In the genomic region with DNA sequence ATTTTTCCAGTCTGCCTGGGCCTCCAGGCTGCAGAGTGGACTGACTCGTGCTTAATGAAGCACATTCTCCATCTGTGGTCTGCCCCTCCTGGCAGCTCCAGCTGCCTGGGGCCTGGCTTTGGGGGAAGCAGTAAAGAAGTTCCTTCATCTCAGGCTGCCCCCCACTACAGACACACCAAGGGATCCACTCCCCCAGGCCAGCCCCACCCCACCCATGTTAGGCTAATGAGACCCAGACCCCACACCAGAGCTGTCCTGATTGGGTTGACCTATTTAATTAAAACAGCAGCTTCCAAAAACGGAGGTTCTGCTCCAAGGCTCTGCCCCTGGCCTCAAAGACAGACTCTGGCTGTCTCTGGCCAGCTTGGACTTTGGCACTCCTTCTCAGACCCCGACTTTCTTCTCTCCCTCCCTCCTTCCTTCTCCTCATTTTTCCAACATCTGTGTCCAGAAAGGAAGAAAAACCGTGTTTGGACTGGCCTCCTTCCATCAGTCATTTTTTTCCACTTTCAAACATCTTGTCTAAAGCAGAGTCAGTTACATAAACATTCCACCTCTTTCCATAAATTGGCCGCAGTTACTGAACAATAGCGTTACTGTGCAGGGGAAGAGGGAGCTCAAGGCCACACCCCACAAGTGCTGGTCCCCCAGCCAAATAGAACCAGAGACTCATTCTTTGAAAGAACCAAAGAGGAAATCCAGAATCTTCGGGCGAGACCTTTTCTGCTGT, we compare ENCODE assay signal across 13 cellular contexts. TPM values are rescaled to one million over a fixed set of nuclear protein-coding genes. Genes with fewer than 3 reads are reported as not detected.
DNase-seq lines count a peak whose midpoint lies in the region; FAIRE-seq and TF ChIP-seq lines count a peak whose summit lies in the region.
"Had no signal": no experiment of that assay in that cellular context is flagged by ENCODE, and none has a peak within 500 bp of the region (broad histone marks: within the 10 kb centered on the region; RNA-seq: fewer than 3 reads in every experiment).

No MANE protein-coding gene starts in this region.

- no peak overlapping the region for H3K4me3 Mint-ChIP-seq in T-helper 2 cell treated with Interferon-gamma antibody and Interleukin-4, amounts not matched to agents 5 μg/mL and 100 μg/mL, for 36 hours
- H3K4me3 Mint-ChIP-seq: activated CD4-positive, alpha-beta T cell treated with anti-CD3 and anti-CD28 coated beads, Interleukin-2, amount 10 ng/mL, durations not matched to agents 7 days and 5 days; activated naive CD8-positive, alpha-beta T cell treated with anti-CD3 and anti-CD28 coated beads, Interleukin-2, amount 10 ng/mL, durations not matched to agents 7 days and 5 days; natural killer cell had no signal

- H3K27me3 ChIP-seq in SK-N-SH (ENCODE audit: insufficient read depth) (no peaks in the 10 kb centered on the region; the same call in 1 of the 2 replicates), small intestine (ENCODE audit: control insufficient read depth in 2 of 2, insufficient read depth in 2 of 2, low read length in 2 of 2) (no peaks in the 10 kb centered on the region)

- H3K9me3 ChIP-seq in SK-N-SH (no peaks in the 10 kb centered on the region), small intestine (ENCODE audit: control insufficient read depth, low read depth) (no peaks in the 10 kb centered on the region)

- H3K4me3 ChIP-seq in SK-N-SH (ENCODE audit: low read depth in 2 of 2, low read length in 1 of 2) (no peak overlapping the region), small intestine (ENCODE audit: low read depth in 1 of 2, low read length in 2 of 2) (no peak overlapping the region)

- DNase-seq in COLO829 (ENCODE audit: low spot score) (peak; percentile 92), SK-N-SH (peak; percentile 41), globus pallidus (ENCODE audit: low spot score) (peak; percentile 52), renal cortical epithelial cell (ENCODE audit: low read depth) (peak; percentile 62), NCI-H1092 (lab: John Stamatoyannopoulos, UW) (no peak), small intestine (no peak)
- DNase-seq in T-helper 2 cell treated with Interferon-gamma antibody and Interleukin-4, amounts not matched to agents 5 μg/mL and 100 μg/mL, for 36 hours (ENCODE audit: low spot score): no peak
- no peak for DNase-seq in activated CD4-positive, CD25-positive, alpha-beta regulatory T cell treated with anti-CD3 and anti-CD28 coated beads, Interleukin-2, amount 50 U/mL, for 72 hours
- DNase-seq: activated CD4-positive, alpha-beta T cell treated with anti-CD3 and anti-CD28 coated beads, Interleukin-2, amount 10 ng/mL, durations not matched to agents 7 days and 5 days; activated naive CD8-positive, alpha-beta T cell treated with anti-CD3 and anti-CD28 coated beads, Interleukin-2, amount 10 ng/mL, durations not matched to agents 7 days and 5 days; COR-L47; natural killer cell; NCI-H187 treated with DMSO at 0.1 percent for 48 hours had no signal

- no peak overlapping the region for H3K27ac Mint-ChIP-seq in T-helper 2 cell treated with Interferon-gamma antibody and Interleukin-4, amounts not matched to agents 5 μg/mL and 100 μg/mL, for 36 hours
- H3K27ac Mint-ChIP-seq: activated CD4-positive, alpha-beta T cell treated with anti-CD3 and anti-CD28 coated beads, Interleukin-2, amount 10 ng/mL, durations not matched to agents 7 days and 5 days; activated naive CD8-positive, alpha-beta T cell treated with anti-CD3 and anti-CD28 coated beads, Interleukin-2, amount 10 ng/mL, durations not matched to agents 7 days and 5 days; natural killer cell had no signal

- H3K4me1 ChIP-seq in SK-N-SH (ENCODE audit: control insufficient read depth in 1 of 2, insufficient read depth in 2 of 2, low read depth in 1 of 2, low read length in 1 of 2) (peaks cover 11 to 30% of the 10 kb centered on the region in 2 experiments; a peak in 3 of 4 replicates), small intestine (ENCODE audit: control insufficient read depth in 2 of 2, insufficient read depth in 1 of 2, low read depth in 1 of 2, low read length in 1 of 2) (peaks cover 0 to 3% of the 10 kb centered on the region in 2 donors)

- TF ChIP-seq EP300 in SK-N-SH (IDR thresholded peaks at IDR 0.05; ENCODE audit: borderline replicate concordance in 1 of 2, low read depth in 1 of 2, low read length in 1 of 2): no peak

- H3K79me2 ChIP-seq in SK-N-SH (ENCODE audit: insufficient read depth): no peaks in the 10 kb centered on the region

- H3K9ac ChIP-seq in SK-N-SH: no peak overlapping the region

- H2AFZ ChIP-seq in SK-N-SH (ENCODE audit: low read depth): peak overlapping the region; percentile 57

- 52% methylated on average over 8 of the region's 8 CpGs for WGBS in SK-N-SH (ENCODE audit: low lambda C conversion rate)
- 38 to 56% (median 49%) methylated on average over 8 of the region's 8 CpGs for WGBS in small intestine, 3 donors

- POLR2A ChIA-PET in SK-N-SH (lab: Yijun Ruan, JAX): interaction anchor here (0.8 kb wide), 1 partner anchor 30 kb away, joined by 3 read pairs; no protein-coding TSS in a partner anchor

- no peak for TF ChIP-seq CTCF in SK-N-SH (IDR thresholded peaks at IDR 0.05)

- H3K4me1 Mint-ChIP-seq in T-helper 2 cell treated with Interferon-gamma antibody and Interleukin-4, amounts not matched to agents 5 μg/mL and 100 μg/mL, for 36 hours (ENCODE audit: low read depth): no peaks in the 10 kb centered on the region
- H3K4me1 Mint-ChIP-seq: activated CD4-positive, alpha-beta T cell treated with anti-CD3 and anti-CD28 coated beads, Interleukin-2, amount 10 ng/mL, durations not matched to agents 7 days and 5 days; activated naive CD8-positive, alpha-beta T cell treated with anti-CD3 and anti-CD28 coated beads, Interleukin-2, amount 10 ng/mL, durations not matched to agents 7 days and 5 days; natural killer cell had no signal

- H3F3A ChIP-seq in SK-N-SH (replicated peaks; ENCODE audit: insufficient read depth): peaks cover 8% of the 10 kb centered on the region

- H3K27ac ChIP-seq in SK-N-SH (ENCODE audit: low read depth in 2 of 2, low read length in 1 of 2): peak overlapping the region; percentile 53 to 62; a peak in 3 of 4 replicates
- H3K27ac ChIP-seq in small intestine (ENCODE audit: low read depth in 1 of 2, low read length in 1 of 2): peak overlapping the region in 1 of 2 donors; percentile 51

- FAIRE-seq in small intestine (lab: Jason Lieb, UNC): no peak

- CTCF ChIA-PET in SK-N-SH (lab: Yijun Ruan, JAX): interaction anchor here (0.9 to 1.6 kb wide), 8 partner anchors 8 to 48 kb away, joined by 3 to 6 read pairs (median 4); no protein-coding TSS in a partner anchor

- no peak for TF ChIP-seq RAD21 in SK-N-SH (IDR thresholded peaks at IDR 0.05; ENCODE audit: low read length)

- H3K4me2 ChIP-seq in SK-N-SH: peak overlapping the region; percentile 42

- no peaks in the 10 kb centered on the region for H3K9me2 ChIP-seq in SK-N-SH

- H3K36me3 Mint-ChIP-seq in T-helper 2 cell treated with Interferon-gamma antibody and Interleukin-4, amounts not matched to agents 5 μg/mL and 100 μg/mL, for 36 hours (ENCODE audit: low read depth): no peaks in the 10 kb centered on the region
- H3K36me3 Mint-ChIP-seq: activated naive CD8-positive, alpha-beta T cell treated with anti-CD3 and anti-CD28 coated beads, Interleukin-2, amount 10 ng/mL, durations not matched to agents 7 days and 5 days; natural killer cell had no signal

- H3K36me3 ChIP-seq in SK-N-SH (replicated peaks in 1 of 2; ENCODE audit: control insufficient read depth in 1 of 2, insufficient read depth in 2 of 2, low read length in 1 of 2) (no peaks in the 10 kb centered on the region), small intestine (ENCODE audit: control insufficient read depth in 2 of 2, insufficient read depth in 2 of 2, low read length in 2 of 2) (no peaks in the 10 kb centered on the region)

- H3K27me3 Mint-ChIP-seq in T-helper 2 cell treated with Interferon-gamma antibody and Interleukin-4, amounts not matched to agents 5 μg/mL and 100 μg/mL, for 36 hours (ENCODE audit: low read depth): no peaks in the 10 kb centered on the region

- H4K20me1 ChIP-seq in SK-N-SH (ENCODE audit: insufficient read depth): no peaks in the 10 kb centered on the region

- H3K9me3 Mint-ChIP-seq in T-helper 2 cell treated with Interferon-gamma antibody and Interleukin-4, amounts not matched to agents 5 μg/mL and 100 μg/mL, for 36 hours: no peaks in the 10 kb centered on the region
- H3K9me3 Mint-ChIP-seq: activated CD4-positive, alpha-beta T cell treated with anti-CD3 and anti-CD28 coated beads, Interleukin-2, amount 10 ng/mL, durations not matched to agents 7 days and 5 days; activated naive CD8-positive, alpha-beta T cell treated with anti-CD3 and anti-CD28 coated beads, Interleukin-2, amount 10 ng/mL, durations not matched to agents 7 days and 5 days; natural killer cell had no signal

TF ChIP-seq in SK-N-SH, 30 proteins besides CTCF, POLR2A, EP300 and RAD21:
- TF ChIP-seq NFIC (IDR thresholded peaks at IDR 0.05; ENCODE audit: borderline replicate concordance) (peak; percentile 44; the same call in 1 of the 2 replicates), TCF12 (IDR thresholded peaks at IDR 0.05) (peak; percentile 79), SMC3 (IDR thresholded peaks at IDR 0.05; ENCODE audit: low read depth, low read length) (no peak)
- TF ChIP-seq, protein P1, sequence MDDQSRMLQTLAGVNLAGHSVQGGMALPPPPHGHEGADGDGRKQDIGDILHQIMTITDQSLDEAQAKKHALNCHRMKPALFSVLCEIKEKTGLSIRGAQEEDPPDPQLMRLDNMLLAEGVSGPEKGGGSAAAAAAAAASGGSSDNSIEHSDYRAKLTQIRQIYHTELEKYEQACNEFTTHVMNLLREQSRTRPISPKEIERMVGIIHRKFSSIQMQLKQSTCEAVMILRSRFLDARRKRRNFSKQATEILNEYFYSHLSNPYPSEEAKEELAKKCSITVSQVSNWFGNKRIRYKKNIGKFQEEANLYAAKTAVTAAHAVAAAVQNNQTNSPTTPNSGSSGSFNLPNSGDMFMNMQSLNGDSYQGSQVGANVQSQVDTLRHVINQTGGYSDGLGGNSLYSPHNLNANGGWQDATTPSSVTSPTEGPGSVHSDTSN (IDR thresholded peaks at IDR 0.05): peak; percentile 56; the same call in 1 of the 2 replicates

RNA-seq across cellular contexts. Expression of a gene that starts 29.7 kb away (rescaled TPM):
- polyA plus RNA-seq in SK-N-SH (2012; rRNA removed): 2.6 and 2.9 TPM in 2 replicates
- polyA plus RNA-seq in SK-N-SH (2012; cell fraction: cytosol; rRNA removed): 2.8 and 3.5 TPM in 2 replicates
- 1.8 and 3.0 TPM in 2 replicates for polyA plus RNA-seq in SK-N-SH (2012; cell fraction: nucleus; rRNA removed)
- total RNA-seq in renal cortical epithelial cell: 3.0 and 4.0 TPM in 2 replicates
- under 1 TPM in 1 of 3 donors, not detected in 2; 0.88 TPM for polyA plus RNA-seq in small intestine
- total RNA-seq: activated CD4-positive, alpha-beta T cell treated with anti-CD3 and anti-CD28 coated beads, Interleukin-2, amount 10 ng/mL, durations not matched to agents 7 days and 5 days; activated naive CD8-positive, alpha-beta T cell treated with anti-CD3 and anti-CD28 coated beads, Interleukin-2, amount 10 ng/mL, durations not matched to agents 7 days and 5 days; natural killer cell had no signal

Comparison
In these comparisons a context has a peak if more than half of its experiments do, and no peak if none do; other contexts are left out.
1. DNase-seq: peak in COLO829 (single experiment), SK-N-SH (single experiment), globus pallidus (single experiment) and renal cortical epithelial cell (single experiment); none in T-helper 2 cell treated with Interferon-gamma antibody and Interleukin-4, amounts not matched to agents 5 μg/mL and 100 μg/mL, for 36 hours (single experiment), NCI-H1092 (single experiment), small intestine (single experiment) and activated CD4-positive, CD25-positive, alpha-beta regulatory T cell treated with anti-CD3 and anti-CD28 coated beads, Interleukin-2, amount 50 U/mL, for 72 hours (single experiment).